Comparison of ENCODE assay signal across 27 cellular contexts in the genomic region with DNA sequence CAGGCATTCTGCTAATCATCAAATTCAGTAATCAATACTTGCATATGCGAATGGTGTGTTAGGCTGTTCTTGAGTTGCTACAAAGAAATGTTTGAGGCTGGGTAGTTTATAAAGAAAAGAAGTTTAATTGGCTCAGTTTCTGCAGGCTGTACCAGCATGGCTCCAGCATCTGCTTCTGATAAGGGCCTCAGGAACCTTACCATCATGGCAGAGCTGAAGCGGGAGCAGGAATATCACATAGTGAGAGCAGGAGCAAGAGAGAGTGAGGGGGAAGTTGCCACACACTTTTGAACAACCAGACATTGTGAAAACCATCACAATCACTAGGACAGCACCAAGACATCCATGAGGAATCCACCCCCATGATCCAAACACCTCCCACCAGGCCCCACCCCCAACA.
"Had no signal": no experiment of that assay in that cellular context is flagged by ENCODE, and none has a peak within 500 bp of the region (broad histone marks: within the 10 kb centered on the region; RNA-seq: fewer than 3 reads in every experiment).

No MANE protein-coding gene starts in this region.

- H3K36me3 Mint-ChIP-seq: stimulated activated effector memory CD8-positive, alpha-beta T cell treated with anti-CD3 and anti-CD28 coated beads, Interleukin-12 subunit alpha, Interleukin-12 subunit beta, amount 100 ng/mL, for 72 hours; stimulated activated memory B cell treated with anti-CD40 and anti-IgM and Interleukin-4, amounts not matched to agents 10 μg/mL and 1 μg/mL and 100 μg/mL, for 72 hours; stimulated activated naive B cell treated with anti-CD40 and anti-IgM and Interleukin-4, amounts not matched to agents 10 μg/mL and 1 μg/mL and 100 μg/mL, for 72 hours; type B pancreatic cell had no signal

- H3K27ac ChIP-seq: stomach, suprapubic skin, testis, thoracic aorta, thyroid gland, tibial artery, tibial nerve, transverse colon, upper lobe of left lung, upper lobe of right lung, uterus, vagina had no signal

- H3K4me3 Mint-ChIP-seq: stimulated activated effector memory CD8-positive, alpha-beta T cell treated with anti-CD3 and anti-CD28 coated beads, Interleukin-12 subunit alpha, Interleukin-12 subunit beta, amount 100 ng/mL, for 72 hours; stimulated activated memory B cell treated with anti-CD40 and anti-IgM and Interleukin-4, amounts not matched to agents 10 μg/mL and 1 μg/mL and 100 μg/mL, for 72 hours; stimulated activated naive B cell treated with anti-CD40 and anti-IgM and Interleukin-4, amounts not matched to agents 10 μg/mL and 1 μg/mL and 100 μg/mL, for 72 hours; stimulated activated naive CD8-positive, alpha-beta T cell treated with anti-CD3 and anti-CD28 coated beads, Interleukin-15, amount 100 ng/mL, for 72 hours; stimulated activated naive CD8-positive, alpha-beta T cell treated with anti-CD3 and anti-CD28 coated beads, Interleukin-15, Interleukin-2, amounts not matched to agents 100 ng/mL and 50 ng/mL, for 24 hours; type B pancreatic cell had no signal

- DNase-seq: stimulated activated CD4-positive, alpha-beta T cell treated with anti-CD3 and anti-CD28 coated beads, Interleukin-2, amount 100 ng/mL, for 48 hours; stimulated activated CD4-positive, alpha-beta T cell treated with anti-CD3 and anti-CD28 coated beads, Interleukin-4, amount 100 ng/mL, for 1 hour; stimulated activated CD4-positive, alpha-beta T cell treated with anti-CD3 and anti-CD28 coated beads, Interleukin-4, amount 100 ng/mL, for 24 hours; stimulated activated CD4-positive, alpha-beta T cell treated with anti-CD3 and anti-CD28 coated beads, Interleukin-4, amount 100 ng/mL, for 4 hours; stimulated activated CD8-positive, alpha-beta memory T cell treated with anti-CD3 and anti-CD28 coated beads, Interleukin-4, amount 100 ng/mL, for 48 hours; stimulated activated naive B cell treated with anti-CD40 and anti-IgM and Interleukin-4, amounts not matched to agents 10 μg/mL and 1 μg/mL and 100 μg/mL, for 72 hours; stimulated activated naive CD4-positive, alpha-beta T cell; stimulated activated naive CD4-positive, alpha-beta T cell treated with Interleukin-2 at 50 U/mL for 16 hours; stimulated activated naive CD8-positive, alpha-beta T cell treated with anti-CD3 and anti-CD28 coated beads, Interleukin-15, amount 100 ng/mL, for 72 hours; stimulated activated naive CD8-positive, alpha-beta T cell treated with anti-CD3 and anti-CD28 coated beads, Interleukin-15, Interleukin-2, amounts not matched to agents 100 U/mL and 50 U/mL, for 24 hours; stomach; substantia nigra; testis; thyroid gland; tibial artery; transverse colon; upper lobe of left lung; upper lobe of right lung; uterus had no signal

- H3K36me3 ChIP-seq: stomach, suprapubic skin, thoracic aorta, thyroid gland, tibial artery, tibial nerve, transverse colon, upper lobe of left lung, upper lobe of right lung, uterus, vagina had no signal

- H3K27ac Mint-ChIP-seq: stimulated activated effector memory CD8-positive, alpha-beta T cell treated with anti-CD3 and anti-CD28 coated beads, Interleukin-12 subunit alpha, Interleukin-12 subunit beta, amount 100 ng/mL, for 72 hours; stimulated activated memory B cell treated with anti-CD40 and anti-IgM and Interleukin-4, amounts not matched to agents 10 μg/mL and 1 μg/mL and 100 μg/mL, for 72 hours; stimulated activated naive B cell treated with anti-CD40 and anti-IgM and Interleukin-4, amounts not matched to agents 10 μg/mL and 1 μg/mL and 100 μg/mL, for 72 hours; stimulated activated naive CD8-positive, alpha-beta T cell treated with anti-CD3 and anti-CD28 coated beads, Interleukin-15, amount 100 ng/mL, for 72 hours; stimulated activated naive CD8-positive, alpha-beta T cell treated with anti-CD3 and anti-CD28 coated beads, Interleukin-15, Interleukin-2, amounts not matched to agents 100 ng/mL and 50 ng/mL, for 24 hours; type B pancreatic cell had no signal

- H3K9me3 Mint-ChIP-seq: stimulated activated memory B cell treated with anti-CD40 and anti-IgM and Interleukin-4, amounts not matched to agents 10 μg/mL and 1 μg/mL and 100 μg/mL, for 72 hours; stimulated activated naive CD8-positive, alpha-beta T cell treated with anti-CD3 and anti-CD28 coated beads, Interleukin-15, amount 100 ng/mL, for 72 hours; stimulated activated naive CD8-positive, alpha-beta T cell treated with anti-CD3 and anti-CD28 coated beads, Interleukin-15, Interleukin-2, amounts not matched to agents 100 ng/mL and 50 ng/mL, for 24 hours; type B pancreatic cell had no signal

- H3K4me1 Mint-ChIP-seq: stimulated activated effector memory CD8-positive, alpha-beta T cell treated with anti-CD3 and anti-CD28 coated beads, Interleukin-12 subunit alpha, Interleukin-12 subunit beta, amount 100 ng/mL, for 72 hours; stimulated activated memory B cell treated with anti-CD40 and anti-IgM and Interleukin-4, amounts not matched to agents 10 μg/mL and 1 μg/mL and 100 μg/mL, for 72 hours; stimulated activated naive B cell treated with anti-CD40 and anti-IgM and Interleukin-4, amounts not matched to agents 10 μg/mL and 1 μg/mL and 100 μg/mL, for 72 hours; stimulated activated naive CD8-positive, alpha-beta T cell treated with anti-CD3 and anti-CD28 coated beads, Interleukin-15, amount 100 ng/mL, for 72 hours had no signal

- H3K4me1 ChIP-seq: stomach, suprapubic skin, testis, thyroid gland, tibial artery, tibial nerve, upper lobe of left lung, upper lobe of right lung, uterus, vagina had no signal

- H3K4me3 ChIP-seq: stomach, suprapubic skin, testis, thoracic aorta, thyroid gland, tibial artery, tibial nerve, transverse colon, upper lobe of left lung, upper lobe of right lung, uterus, vagina had no signal

- H3K9me3 ChIP-seq: stomach, suprapubic skin, testis, thoracic aorta, thyroid gland, tibial artery, tibial nerve, transverse colon, upper lobe of left lung, upper lobe of right lung, uterus, vagina had no signal

- H3K27me3 ChIP-seq: stomach, suprapubic skin, testis, thyroid gland, tibial artery, tibial nerve, transverse colon, upper lobe of left lung, uterus, vagina had no signal

- H3K27me3 Mint-ChIP-seq: stimulated activated naive CD8-positive, alpha-beta T cell treated with anti-CD3 and anti-CD28 coated beads, Interleukin-15, amount 100 ng/mL, for 72 hours; stimulated activated naive CD8-positive, alpha-beta T cell treated with anti-CD3 and anti-CD28 coated beads, Interleukin-15, Interleukin-2, amounts not matched to agents 100 ng/mL and 50 ng/mL, for 24 hours had no signal
